14 cellular contexts compared by ENCODE assay signal in the genomic region with DNA sequence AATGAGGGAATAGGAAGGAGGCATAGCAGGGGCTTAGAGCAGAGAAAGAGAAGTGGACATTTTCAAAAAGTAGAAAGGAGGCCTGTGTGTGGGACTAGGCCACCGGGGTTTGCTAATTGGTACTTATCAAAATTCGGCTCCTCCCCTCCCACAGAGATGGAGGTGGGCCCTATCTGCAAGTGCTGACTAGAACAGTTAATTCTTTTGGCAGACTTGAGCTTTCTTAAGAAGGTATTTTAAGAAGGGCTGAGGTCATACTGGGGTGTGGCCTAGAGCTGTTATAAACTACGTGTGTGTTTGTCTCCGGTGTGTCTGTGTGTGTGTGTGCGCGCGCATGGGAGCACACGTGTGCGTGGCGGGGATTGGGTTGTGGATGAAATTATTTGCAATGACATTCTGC.
"Had no signal": no experiment of that assay in that cellular context is flagged by ENCODE, and none has a peak within 500 bp of the region (broad histone marks: within the 10 kb centered on the region; RNA-seq: fewer than 3 reads in every experiment).

No MANE protein-coding gene starts in this region.

- H3K9me3 ChIP-seq: adrenal gland, gastroesophageal sphincter, heart left ventricle, lower lobe of right lung had no signal

- FAIRE-seq: islet of Langerhans had no signal

- ATAC-seq: activated naive CD4-positive, alpha-beta T cell treated with anti-CD3 and anti-CD28 coated beads, Interleukin-2, amount 50 U/mL, for 72 hours; activated T-cell treated with anti-CD3 and anti-CD28 coated beads, Interleukin-2, amount 50 U/mL, for 72 hours; gastroesophageal sphincter; heart left ventricle; left colon; lower lobe of right lung; stimulated activated naive B cell treated with anti-CD40 and anti-IgM and Interleukin-4, amounts not matched to agents 10 μg/mL and 1 μg/mL and 100 μg/mL, for 72 hours had no signal

- H3K27me3 ChIP-seq: adrenal gland, gastroesophageal sphincter, heart left ventricle had no signal

- H3K4me1 Mint-ChIP-seq: activated CD4-positive, alpha-beta T cell treated with anti-CD3 and anti-CD28 coated beads, Interleukin-2, amount 10 ng/mL, durations not matched to agents 7 days and 5 days; nephron; stimulated activated naive B cell treated with anti-CD40 and anti-IgM and Interleukin-4, amounts not matched to agents 10 μg/mL and 1 μg/mL and 100 μg/mL, for 72 hours had no signal

- H3K4me1 ChIP-seq: adrenal gland, gastroesophageal sphincter, lower lobe of right lung had no signal

- H3K27ac ChIP-seq: adrenal gland, gastroesophageal sphincter, heart left ventricle, lower lobe of right lung had no signal

- H3K4me3 Mint-ChIP-seq: activated CD4-positive, alpha-beta T cell treated with anti-CD3 and anti-CD28 coated beads, Interleukin-2, amount 10 ng/mL, durations not matched to agents 7 days and 5 days; activated T-cell treated with anti-CD3 and anti-CD28 coated beads, Interleukin-2, amount 50 U/mL, for 72 hours; nephron; stimulated activated naive B cell treated with anti-CD40 and anti-IgM and Interleukin-4, amounts not matched to agents 10 μg/mL and 1 μg/mL and 100 μg/mL, for 72 hours had no signal

- H3K36me3 ChIP-seq: adrenal gland, gastroesophageal sphincter, heart left ventricle, lower lobe of right lung had no signal

- H3K27ac Mint-ChIP-seq: activated CD4-positive, alpha-beta T cell treated with anti-CD3 and anti-CD28 coated beads, Interleukin-2, amount 10 ng/mL, durations not matched to agents 7 days and 5 days; activated naive CD4-positive, alpha-beta T cell treated with anti-CD3 and anti-CD28 coated beads, Interleukin-2, amount 50 U/mL, for 72 hours; activated T-cell treated with anti-CD3 and anti-CD28 coated beads, Interleukin-2, amount 50 U/mL, for 72 hours; nephron; progenitor cell of endocrine pancreas; stimulated activated naive B cell treated with anti-CD40 and anti-IgM and Interleukin-4, amounts not matched to agents 10 μg/mL and 1 μg/mL and 100 μg/mL, for 72 hours had no signal

- H3K27me3 Mint-ChIP-seq: activated CD4-positive, alpha-beta T cell treated with anti-CD3 and anti-CD28 coated beads, Interleukin-2, amount 10 ng/mL, durations not matched to agents 7 days and 5 days; progenitor cell of endocrine pancreas; stimulated activated naive B cell treated with anti-CD40 and anti-IgM and Interleukin-4, amounts not matched to agents 10 μg/mL and 1 μg/mL and 100 μg/mL, for 72 hours had no signal

- DNase-seq: activated CD4-positive, alpha-beta T cell treated with anti-CD3 and anti-CD28 coated beads, Interleukin-2, amount 10 ng/mL, durations not matched to agents 7 days and 5 days; activated gamma-delta T cell; activated T-cell treated with anti-CD3 and anti-CD28 coated beads, Interleukin-2, amount 50 U/mL, for 72 hours; adrenal gland; heart left ventricle; left colon; lower lobe of right lung; stimulated activated naive B cell treated with anti-CD40 and anti-IgM and Interleukin-4, amounts not matched to agents 10 μg/mL and 1 μg/mL and 100 μg/mL, for 72 hours; T1000 had no signal

- H3K9me3 Mint-ChIP-seq: activated CD4-positive, alpha-beta T cell treated with anti-CD3 and anti-CD28 coated beads, Interleukin-2, amount 10 ng/mL, durations not matched to agents 7 days and 5 days; nephron had no signal

- H3K4me3 ChIP-seq: adrenal gland, gastroesophageal sphincter, heart left ventricle, lower lobe of right lung had no signal

- H3K36me3 Mint-ChIP-seq: activated naive CD4-positive, alpha-beta T cell treated with anti-CD3 and anti-CD28 coated beads, Interleukin-2, amount 50 U/mL, for 72 hours; stimulated activated naive B cell treated with anti-CD40 and anti-IgM and Interleukin-4, amounts not matched to agents 10 μg/mL and 1 μg/mL and 100 μg/mL, for 72 hours had no signal
